ENCODE assay signal across 8 cellular contexts in the genomic region with DNA sequence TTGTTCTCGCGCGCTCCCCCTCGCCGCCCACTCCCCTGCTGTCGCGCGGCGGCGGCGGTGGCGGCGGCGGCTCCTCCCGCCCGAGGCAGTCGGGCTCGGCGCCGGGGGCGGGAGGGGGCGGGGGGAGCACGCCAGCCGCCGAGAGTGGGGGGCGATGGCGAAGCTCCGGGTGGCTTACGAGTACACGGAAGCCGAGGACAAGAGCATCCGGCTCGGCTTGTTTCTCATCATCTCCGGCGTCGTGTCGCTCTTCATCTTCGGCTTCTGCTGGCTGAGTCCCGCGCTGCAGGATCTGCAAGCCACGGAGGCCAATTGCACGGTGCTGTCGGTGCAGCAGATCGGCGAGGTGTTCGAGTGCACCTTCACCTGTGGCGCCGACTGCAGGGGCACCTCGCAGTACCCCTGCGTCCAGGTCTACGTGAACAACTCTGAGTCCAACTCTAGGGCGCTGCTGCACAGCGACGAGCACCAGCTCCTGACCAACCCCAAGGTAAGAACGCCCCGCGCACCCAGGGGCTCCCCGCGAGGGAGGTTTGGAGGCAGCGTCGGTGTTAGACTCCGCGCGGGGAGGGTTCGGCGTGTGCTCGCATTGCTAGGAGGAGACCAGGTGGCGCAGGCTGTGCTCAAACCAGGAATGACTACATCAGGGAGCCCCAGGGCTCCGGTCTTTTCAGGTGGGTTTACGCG. TPM values are rescaled to one million over a fixed set of nuclear protein-coding genes. Genes with fewer than 3 reads are reported as not detected.
DNase-seq lines count a peak whose midpoint lies in the region; TF ChIP-seq lines count a peak whose summit lies in the region.

No MANE protein-coding gene starts in this region.

- POLR2A ChIA-PET in Caco-2 (lab: Charles Lee) = no interaction called here

- peaks cover 13% of the 10 kb centered on the region for H3K27me3 Mint-ChIP-seq in Caco-2 (ENCODE audit: insufficient read depth, unreplicated experiment)

- intact Hi-C loops in Caco-2 (cut with micrococcal nuclease; ENCODE audit: unreplicated experiment) (loop anchor here (1.0 to 10.0 kb wide), 3 partner anchors 124 to 462 kb away; a partner anchor contains a TSS), uterus (cut with DNase I; ENCODE audit: low total_unique reads) (no loop called here)

- H3K9me3 Mint-ChIP-seq in Caco-2 (ENCODE audit: unreplicated experiment) = no peaks in the 10 kb centered on the region

- H3K27me3 ChIP-seq in Caco-2 (replicated peaks; ENCODE audit: control insufficient read depth, insufficient read depth, low read length) = no peaks in the 10 kb centered on the region
- peaks cover 55% of the 10 kb centered on the region for H3K27me3 ChIP-seq in SJSA1 (replicated peaks)
- H3K27me3 ChIP-seq in parathyroid adenoma (ENCODE audit: control insufficient read depth, insufficient read depth, low read length) = no peaks in the 10 kb centered on the region
- H3K27me3 ChIP-seq in uterus = no peaks in the 10 kb centered on the region

- H3K4me2 ChIP-seq in parathyroid adenoma (ENCODE audit: low read length) = peak overlapping the region; percentile 81

- DNase-seq in Caco-2 (peak; percentile 45 to 52), GM20000 (ENCODE audit: low spot score) (peak; percentile 67), HPDE6-E6E7 (ENCODE audit: extremely low spot score) (peak; percentile 10), SJSA1 (ENCODE audit: low read depth in 1 of 2, low spot score in 2 of 2) (peak in 1 of 2 experiments; percentile 22), glomerular visceral epithelial cell (ENCODE audit: extremely low spot score) (peak; percentile 39), uterus (peak; percentile 20 to 28)
- DNase-seq in activated naive CD4-positive, alpha-beta T cell (lab: John Stamatoyannopoulos, UW) = peak; percentile 21 to 68 (median 46)

- TF ChIP-seq POLR2A in uterus (IDR thresholded peaks at IDR 0.05) = no peak

- no TSS peak for BruUV-seq in Caco-2 (replicated peaks; lab: Mats Ljungman, UMichigan)

- H3K9me3 ChIP-seq in Caco-2 (no peaks in the 10 kb centered on the region), SJSA1 (replicated peaks) (no peaks in the 10 kb centered on the region), parathyroid adenoma (ENCODE audit: control insufficient read depth, low read length) (no peaks in the 10 kb centered on the region), uterus (no peaks in the 10 kb centered on the region)

- H3K79me2 ChIP-seq in parathyroid adenoma = no peaks in the 10 kb centered on the region

- H3K4me1 ChIP-seq in Caco-2 (peaks cover 10% of the 10 kb centered on the region; the same call in 1 of the 2 replicates), SJSA1 (replicated peaks) (peaks cover 14% of the 10 kb centered on the region), parathyroid adenoma (no peaks in the 10 kb centered on the region), uterus (no peaks in the 10 kb centered on the region)

- no peak overlapping the region for H3K9ac ChIP-seq in parathyroid adenoma

- peak overlapping the region; percentile 94 for H3K4me3 Mint-ChIP-seq in Caco-2 (ENCODE audit: unreplicated experiment)

- TF ChIP-seq CTCF in Caco-2 (IDR thresholded peaks at IDR 0.05; ENCODE audit: insufficient read depth in 1 of 2, low read depth in 1 of 2, low read length in 1 of 2, severe bottlenecking in 1 of 2, unreplicated experiment in 1 of 2) (no peak), GM20000 (IDR thresholded peaks at IDR 0.05; ENCODE audit: extremely low read depth, missing control alignments) (no peak), parathyroid adenoma (IDR thresholded peaks at IDR 0.05) (no peak), uterus (IDR thresholded peaks at IDR 0.05) (no peak)

- no peaks in the 10 kb centered on the region for H3K4me1 Mint-ChIP-seq in Caco-2 (ENCODE audit: low read depth, unreplicated experiment)

- H3K27ac Mint-ChIP-seq in Caco-2 (ENCODE audit: unreplicated experiment) = peak overlapping the region; percentile 58

- H3K36me3 Mint-ChIP-seq in Caco-2 (ENCODE audit: insufficient read depth, unreplicated experiment) = peaks cover 4% of the 10 kb centered on the region

- CTCF ChIA-PET in Caco-2 (lab: Charles Lee) = interaction anchor here (1.7 kb wide), 1 partner anchor 210 kb away, joined by 3 read pairs; no protein-coding TSS in a partner anchor

- H3K27ac ChIP-seq in SJSA1 = no peak overlapping the region
- H3K27ac ChIP-seq in parathyroid adenoma = peak overlapping the region; percentile 1
- peak overlapping the region in 1 of 2 donors; percentile 61 for H3K27ac ChIP-seq in uterus

- H3K36me3 ChIP-seq in Caco-2 (ENCODE audit: control insufficient read depth, insufficient read depth, low read length) (no peaks in the 10 kb centered on the region), SJSA1 (no peaks in the 10 kb centered on the region), parathyroid adenoma (ENCODE audit: control insufficient read depth, insufficient read depth, low read length) (no peaks in the 10 kb centered on the region), uterus (no peaks in the 10 kb centered on the region)

- H3K4me3 ChIP-seq in Caco-2 (ENCODE audit: low read depth, low read length) (peak overlapping the region; percentile 53), SJSA1 (peak overlapping the region; percentile 39), parathyroid adenoma (ENCODE audit: low read depth, low read length) (peak overlapping the region; percentile 48), uterus (peak overlapping the region; percentile 45 to 71)

- H2AFZ ChIP-seq in parathyroid adenoma = peak overlapping the region; percentile 66

RNA-seq across cellular contexts. Expression of a gene that starts 0.6 kb away (rescaled TPM):
- total RNA-seq in Caco-2 (2022) (0.23 TPM in 1 of 2 replicates, not detected in the other), uterus (10 to 100 TPM in 1 of 4 donors, 1 to 10 TPM in 3; 2.6 to 11.0 (median 3.1) TPM)
- 0.09 and 0.21 TPM in 2 replicates for total RNA-seq in SJSA1 (2014; rRNA removed; shearing (Covaris generic))
